ENCODE assay signal across 1 cellular context in genomic region chr13:51475727-51476521, GRCh38.
TF ChIP-seq lines count a peak whose summit lies in the region.

No MANE protein-coding gene starts in this region.

TF ChIP-seq in IMR-90, 13 proteins besides CTCF, POLR2A, EP300 and RAD21:
- TF ChIP-seq CHD1 (IDR thresholded peaks at IDR 0.05; ENCODE audit: low read depth, low read length) (no peak), ELK1 (IDR thresholded peaks at IDR 0.05; ENCODE audit: borderline replicate concordance, low read depth, low read length) (no peak), RFX5 (IDR thresholded peaks at IDR 0.05; ENCODE audit: low read depth, low read length) (no peak), MAZ (IDR thresholded peaks at IDR 0.05; ENCODE audit: borderline replicate concordance, low read depth, low read length) (no peak), NFE2L2 (IDR thresholded peaks at IDR 0.05; ENCODE audit: low read depth, low read length) (no peak), FOS (IDR thresholded peaks at IDR 0.05; ENCODE audit: low read depth, low read length) (no peak; the same call in 1 of the 2 replicates), MXI1 (IDR thresholded peaks at IDR 0.05; ENCODE audit: borderline replicate concordance, low read depth, low read length) (no peak), RCOR1 (IDR thresholded peaks at IDR 0.05; ENCODE audit: insufficient replicate concordance, low read length) (no peak), USF2 (IDR thresholded peaks at IDR 0.05; ENCODE audit: low read depth, low read length) (no peak), CEBPB (IDR thresholded peaks at IDR 0.05; ENCODE audit: low read depth, low read length) (no peak), MAFK (IDR thresholded peaks at IDR 0.05; ENCODE audit: low read depth, low read length) (no peak), SMC3 (IDR thresholded peaks at IDR 0.05; ENCODE audit: low read depth, low read length) (no peak), BHLHE40 (IDR thresholded peaks at IDR 0.05; ENCODE audit: low read depth, low read length) (no peak)
